In the genomic region with DNA sequence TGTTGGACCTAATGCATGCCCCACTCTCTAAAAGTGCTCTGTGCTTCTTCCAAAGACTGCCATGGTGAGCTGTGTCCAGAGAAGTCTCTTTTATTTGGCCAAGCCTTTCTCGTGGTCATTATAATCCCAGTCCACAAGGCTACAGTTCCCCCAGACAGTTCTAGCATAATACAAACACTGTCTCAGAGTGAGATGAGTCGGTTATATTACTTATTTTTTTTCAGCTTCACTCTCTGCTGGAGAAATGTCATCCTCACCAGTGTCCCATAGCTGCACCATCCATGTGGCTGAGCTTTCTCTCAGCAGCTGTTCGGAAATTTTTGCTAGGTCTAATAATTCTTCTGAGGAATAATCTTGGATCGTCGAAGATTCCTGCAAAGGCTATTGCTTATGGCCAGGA, we compare ENCODE assay signal across 21 cellular contexts. TPM values are rescaled to one million over a fixed set of nuclear protein-coding genes. Genes with fewer than 3 reads are reported as not detected.
DNase-seq lines count a peak whose midpoint lies in the region; ATAC-seq and TF ChIP-seq lines count a peak whose summit lies in the region.
"Had no signal": no experiment of that assay in that cellular context is flagged by ENCODE, and none has a peak within 500 bp of the region (broad histone marks: within the 10 kb centered on the region; RNA-seq: fewer than 3 reads in every experiment).

No MANE protein-coding gene starts in this region.

- peaks cover 2% of the 10 kb centered on the region for H3K4me1 Mint-ChIP-seq in activated naive CD8-positive, alpha-beta T cell treated with anti-CD3 and anti-CD28 coated beads, Interleukin-2, amount 50 U/mL, for 24 hours
- H3K4me1 Mint-ChIP-seq in activated naive CD8-positive, alpha-beta T cell treated with anti-CD3 and anti-CD28 coated beads for 36 hours = peaks cover 3% of the 10 kb centered on the region
- H3K4me1 Mint-ChIP-seq in stimulated activated effector memory CD8-positive, alpha-beta T cell treated with anti-CD3 and anti-CD28 coated beads, Interleukin-12 subunit alpha, Interleukin-12 subunit beta, amount 100 ng/mL, for 72 hours = no peaks in the 10 kb centered on the region
- H3K4me1 Mint-ChIP-seq: CD4-positive, CD25-positive, alpha-beta regulatory T cell; memory B cell; nephron progenitor cell; stimulated activated naive B cell treated with anti-CD40 and anti-IgM and Interleukin-4, amounts not matched to agents 10 μg/mL and 1 μg/mL and 100 μg/mL, for 72 hours had no signal

- no peak for TF ChIP-seq POLR2A in lower leg skin (IDR thresholded peaks at IDR 0.05)

- TF ChIP-seq CTCF in Panc1 (IDR thresholded peaks at IDR 0.05) (no peak), left ventricle myocardium inferior (IDR thresholded peaks at IDR 0.05; ENCODE audit: borderline replicate concordance) (no peak), lower leg skin (IDR thresholded peaks at IDR 0.05) (no peak)

- intact Hi-C loops in Panc1 (cut with micrococcal nuclease; ENCODE audit: unreplicated experiment) (no loop called here), left ventricle myocardium inferior (cut with micrococcal nuclease) (no loop called here), lower leg skin (cut with DNase I; ENCODE audit: low total_unique reads) (no loop called here)

- peak; percentile 48 for ATAC-seq in activated naive CD8-positive, alpha-beta T cell treated with anti-CD3 and anti-CD28 coated beads, Interleukin-2, amount 50 U/mL, for 24 hours
- peak; percentile 34; the same call in 1 of the 2 replicates for ATAC-seq in Panc1
- peak; percentile 55 for ATAC-seq in stimulated activated effector memory CD8-positive, alpha-beta T cell treated with anti-CD3 and anti-CD28 coated beads, Interleukin-12 subunit alpha, Interleukin-12 subunit beta, amount 100 ng/mL, for 72 hours
- ATAC-seq: stimulated activated naive B cell treated with anti-CD40 and anti-IgM and Interleukin-4, amounts not matched to agents 10 μg/mL and 1 μg/mL and 100 μg/mL, for 72 hours had no signal

- in situ Hi-C loops in Panc1 (cut with HindIII; ENCODE audit: low pct_unique_long_range_greater_than_20kb, low sequenced_read_pairs) = no loop called here

- H3K9me3 ChIP-seq in Panc1 (ENCODE audit: control insufficient read depth, insufficient read depth, low read depth, low read length) (no peaks in the 10 kb centered on the region), left ventricle myocardium inferior (replicated peaks) (no peaks in the 10 kb centered on the region)

- no peak overlapping the region for H3K27ac Mint-ChIP-seq in activated naive CD8-positive, alpha-beta T cell treated with anti-CD3 and anti-CD28 coated beads, Interleukin-2, amount 50 U/mL, for 24 hours
- H3K27ac Mint-ChIP-seq in activated naive CD8-positive, alpha-beta T cell treated with anti-CD3 and anti-CD28 coated beads for 36 hours = no peak overlapping the region
- no peak overlapping the region for H3K27ac Mint-ChIP-seq in stimulated activated effector memory CD8-positive, alpha-beta T cell treated with anti-CD3 and anti-CD28 coated beads, Interleukin-12 subunit alpha, Interleukin-12 subunit beta, amount 100 ng/mL, for 72 hours
- H3K27ac Mint-ChIP-seq: CD4-positive, CD25-positive, alpha-beta regulatory T cell; memory B cell; nephron progenitor cell; stimulated activated naive B cell treated with anti-CD40 and anti-IgM and Interleukin-4, amounts not matched to agents 10 μg/mL and 1 μg/mL and 100 μg/mL, for 72 hours; T-helper 2 cell treated with Interferon-gamma antibody and Interleukin-4, amounts not matched to agents 5 μg/mL and 100 μg/mL, for 36 hours had no signal

- H3K4me3 ChIP-seq in Panc1 (ENCODE audit: low read depth in 2 of 2, low read length in 2 of 2) = no peak overlapping the region
- H3K4me3 ChIP-seq in left ventricle myocardium inferior = no peak overlapping the region
- H3K4me3 ChIP-seq in lower leg skin (ENCODE audit: low read depth, poor library complexity, severe bottlenecking) = no peak overlapping the region

- no peaks in the 10 kb centered on the region for H3K9me3 Mint-ChIP-seq in activated naive CD8-positive, alpha-beta T cell treated with anti-CD3 and anti-CD28 coated beads, Interleukin-2, amount 50 U/mL, for 24 hours
- no peaks in the 10 kb centered on the region for H3K9me3 Mint-ChIP-seq in activated naive CD8-positive, alpha-beta T cell treated with anti-CD3 and anti-CD28 coated beads for 36 hours
- H3K9me3 Mint-ChIP-seq in stimulated activated effector memory CD8-positive, alpha-beta T cell treated with anti-CD3 and anti-CD28 coated beads, Interleukin-12 subunit alpha, Interleukin-12 subunit beta, amount 100 ng/mL, for 72 hours = no peaks in the 10 kb centered on the region
- H3K9me3 Mint-ChIP-seq: CD4-positive, CD25-positive, alpha-beta regulatory T cell; memory B cell; nephron progenitor cell; stimulated activated naive B cell treated with anti-CD40 and anti-IgM and Interleukin-4, amounts not matched to agents 10 μg/mL and 1 μg/mL and 100 μg/mL, for 72 hours; T-helper 2 cell treated with Interferon-gamma antibody and Interleukin-4, amounts not matched to agents 5 μg/mL and 100 μg/mL, for 36 hours had no signal

- no peak overlapping the region for H3K4me3 Mint-ChIP-seq in activated naive CD8-positive, alpha-beta T cell treated with anti-CD3 and anti-CD28 coated beads, Interleukin-2, amount 50 U/mL, for 24 hours
- H3K4me3 Mint-ChIP-seq in activated naive CD8-positive, alpha-beta T cell treated with anti-CD3 and anti-CD28 coated beads for 36 hours = no peak overlapping the region
- H3K4me3 Mint-ChIP-seq in stimulated activated effector memory CD8-positive, alpha-beta T cell treated with anti-CD3 and anti-CD28 coated beads, Interleukin-12 subunit alpha, Interleukin-12 subunit beta, amount 100 ng/mL, for 72 hours = no peak overlapping the region
- H3K4me3 Mint-ChIP-seq: CD4-positive, CD25-positive, alpha-beta regulatory T cell; memory B cell; nephron progenitor cell; stimulated activated naive B cell treated with anti-CD40 and anti-IgM and Interleukin-4, amounts not matched to agents 10 μg/mL and 1 μg/mL and 100 μg/mL, for 72 hours; T-helper 2 cell treated with Interferon-gamma antibody and Interleukin-4, amounts not matched to agents 5 μg/mL and 100 μg/mL, for 36 hours had no signal

- no peaks in the 10 kb centered on the region for H3K27me3 ChIP-seq in Panc1 (ENCODE audit: control insufficient read depth, insufficient read depth, low read length)
- no peaks in the 10 kb centered on the region for H3K27me3 ChIP-seq in left ventricle myocardium inferior (ENCODE audit: low read depth)

- no TSS peak for BruUV-seq in Panc1 (replicated peaks; lab: Mats Ljungman, UMichigan)

- CTCF ChIA-PET in Panc1 (lab: Charles Lee) = no interaction called here

- POLR2A ChIA-PET in Panc1 (lab: Charles Lee) = interaction anchor here (0.6 kb wide), 1 partner anchor 1519 kb away, joined by 3 read pairs; no protein-coding TSS in a partner anchor

- H3K4me1 ChIP-seq in Panc1 (ENCODE audit: control insufficient read depth, insufficient read depth, low read length) (no peaks in the 10 kb centered on the region), left ventricle myocardium inferior (no peaks in the 10 kb centered on the region)

- DNase-seq in activated naive CD8-positive, alpha-beta T cell treated with anti-CD3 and anti-CD28 coated beads, Interleukin-2, amount 50 U/mL, for 24 hours = no peak
- DNase-seq in activated naive CD8-positive, alpha-beta T cell treated with anti-CD3 and anti-CD28 coated beads for 36 hours = no peak
- DNase-seq in Panc1 (ENCODE audit: low read depth, low spot score) = no peak
- DNase-seq in left ventricle myocardium inferior = no peak
- no peak for DNase-seq in stimulated activated effector memory CD8-positive, alpha-beta T cell treated with anti-CD3 and anti-CD28 coated beads, Interleukin-12 subunit alpha, Interleukin-12 subunit beta, amount 100 ng/mL, for 72 hours (ENCODE audit: low spot score in 2 of 2)
- DNase-seq in retina = no peak
- DNase-seq in lower leg skin (ENCODE audit: low spot score in 2 of 2) = no peak
- no peak for DNase-seq in DMS53 (lab: John Stamatoyannopoulos, UW)
- DNase-seq: activated CD4-positive, CD25-positive, alpha-beta regulatory T cell treated with anti-CD3 and anti-CD28 coated beads, Interleukin-2, amount 50 U/mL, for 72 hours; activated gamma-delta T cell; CD4-positive, CD25-positive, alpha-beta regulatory T cell; DMS153; NCI-H1694; NCI-H345; nephron progenitor cell; SHP77 treated with DMSO at 0.1 percent for 48 hours; stimulated activated naive B cell treated with anti-CD40 and anti-IgM and Interleukin-4, amounts not matched to agents 10 μg/mL and 1 μg/mL and 100 μg/mL, for 72 hours; trophoblast cell had no signal

- H3K27ac ChIP-seq in Panc1 (ENCODE audit: low read length) (no peak overlapping the region), left ventricle myocardium inferior (replicated peaks) (peak overlapping the region; percentile 14)
- H3K27ac ChIP-seq: epithelial cell of prostate had no signal

- no peaks in the 10 kb centered on the region for H3K36me3 ChIP-seq in Panc1 (ENCODE audit: control insufficient read depth, insufficient read depth, low read length)
- no peaks in the 10 kb centered on the region for H3K36me3 ChIP-seq in left ventricle myocardium inferior

- WGBS in lower leg skin, 2 donors = 82 to 85% methylated on average over 5 of the region's 5 CpGs

- no peaks in the 10 kb centered on the region for H3K36me3 Mint-ChIP-seq in activated naive CD8-positive, alpha-beta T cell treated with anti-CD3 and anti-CD28 coated beads, Interleukin-2, amount 50 U/mL, for 24 hours (ENCODE audit: low read depth)
- H3K36me3 Mint-ChIP-seq in activated naive CD8-positive, alpha-beta T cell treated with anti-CD3 and anti-CD28 coated beads for 36 hours = no peaks in the 10 kb centered on the region
- H3K36me3 Mint-ChIP-seq in stimulated activated effector memory CD8-positive, alpha-beta T cell treated with anti-CD3 and anti-CD28 coated beads, Interleukin-12 subunit alpha, Interleukin-12 subunit beta, amount 100 ng/mL, for 72 hours = no peaks in the 10 kb centered on the region
- H3K36me3 Mint-ChIP-seq: CD4-positive, CD25-positive, alpha-beta regulatory T cell; memory B cell; stimulated activated naive B cell treated with anti-CD40 and anti-IgM and Interleukin-4, amounts not matched to agents 10 μg/mL and 1 μg/mL and 100 μg/mL, for 72 hours had no signal

- no peaks in the 10 kb centered on the region for H3K27me3 Mint-ChIP-seq in activated naive CD8-positive, alpha-beta T cell treated with anti-CD3 and anti-CD28 coated beads, Interleukin-2, amount 50 U/mL, for 24 hours
- no peaks in the 10 kb centered on the region for H3K27me3 Mint-ChIP-seq in activated naive CD8-positive, alpha-beta T cell treated with anti-CD3 and anti-CD28 coated beads for 36 hours
- H3K27me3 Mint-ChIP-seq: CD4-positive, CD25-positive, alpha-beta regulatory T cell; stimulated activated naive B cell treated with anti-CD40 and anti-IgM and Interleukin-4, amounts not matched to agents 10 μg/mL and 1 μg/mL and 100 μg/mL, for 72 hours had no signal

RNA-seq across cellular contexts. Expression of gene SLC25A16, which starts 14.7 kb away (rescaled TPM):
- total RNA-seq in activated naive CD8-positive, alpha-beta T cell treated with anti-CD3 and anti-CD28 coated beads for 36 hours = 10 to 100 TPM; 13.2 to 13.7 TPM
- total RNA-seq in Panc1 (2021; ENCODE audit: unreplicated experiment) (20.8 TPM), left ventricle myocardium inferior (14.0 TPM), lower leg skin (10 to 100 TPM in 2 of 4 donors, 1 to 10 TPM in 2; 7.7 to 31.5 (median 10.0) TPM)
- polyA plus RNA-seq in Panc1 (2012; ENCODE audit: insufficient read length) = 6.5 TPM

RNA-seq across cellular contexts. Expression of gene TET1, which starts 18.1 kb away (rescaled TPM):
- under 1 TPM; 0.72 to 0.82 TPM for total RNA-seq in activated naive CD8-positive, alpha-beta T cell treated with anti-CD3 and anti-CD28 coated beads for 36 hours
- total RNA-seq in Panc1 (2021; ENCODE audit: unreplicated experiment) = 2.3 TPM
- polyA plus RNA-seq in Panc1 (2012; ENCODE audit: insufficient read length) = 0.44 TPM
- total RNA-seq in left ventricle myocardium inferior = 2.2 TPM
- 1 to 10 TPM; 1.1 to 3.8 (median 1.9) TPM for total RNA-seq in lower leg skin
